In genomic region chr7:140752533-140752932, GRCh38 we compare ENCODE assay signal across 15 cellular contexts.
"Had no signal": no experiment of that assay in that cellular context is flagged by ENCODE, and none has a peak within 500 bp of the region (broad histone marks: within the 10 kb centered on the region; RNA-seq: fewer than 3 reads in every experiment).

No MANE protein-coding gene starts in this region.

- H3K27ac ChIP-seq: adrenal gland, colonic mucosa, epithelial cell of prostate, hepatocyte had no signal

- ATAC-seq: effector memory CD8-positive, alpha-beta T cell had no signal

- H3K4me1 ChIP-seq: adrenal gland, colonic mucosa had no signal

- H3K9me3 ChIP-seq: adrenal gland, colonic mucosa had no signal

- H3K27me3 ChIP-seq: adrenal gland, colonic mucosa, hepatocyte had no signal

- H3K4me3 ChIP-seq: adrenal gland, colonic mucosa, hepatocyte had no signal

- DNase-seq: activated CD4-positive, alpha-beta T cell treated with anti-CD3 and anti-CD28 coated beads, Interleukin-2, amount 10 ng/mL, durations not matched to agents 7 days and 5 days; activated CD4-positive, CD25-positive, alpha-beta regulatory T cell; activated CD8-positive, alpha-beta memory T cell treated with anti-CD3 and anti-CD28 coated beads for 24 hours; activated naive CD4-positive, alpha-beta T cell treated with anti-CD3 and anti-CD28 coated beads for 36 hours; adrenal gland; caudate nucleus; colonic mucosa; effector memory CD8-positive, alpha-beta T cell; kidney; mesendoderm; stimulated activated CD4-positive, alpha-beta T cell treated with anti-CD3 and anti-CD28 coated beads, Interleukin-12 subunit alpha, Interleukin-12 subunit beta, amount 100 ng/mL, for 4 hours; stimulated activated CD4-positive, alpha-beta T cell treated with anti-CD3 and anti-CD28 coated beads, Interleukin-2, amount 100 ng/mL, for 48 hours; stimulated activated naive CD4-positive, alpha-beta T cell treated with Interleukin-2 at 50 U/mL for 16 hours had no signal

- H3K36me3 ChIP-seq: adrenal gland, colonic mucosa had no signal
